ENCODE assay signal across 11 cellular contexts in the genomic region with DNA sequence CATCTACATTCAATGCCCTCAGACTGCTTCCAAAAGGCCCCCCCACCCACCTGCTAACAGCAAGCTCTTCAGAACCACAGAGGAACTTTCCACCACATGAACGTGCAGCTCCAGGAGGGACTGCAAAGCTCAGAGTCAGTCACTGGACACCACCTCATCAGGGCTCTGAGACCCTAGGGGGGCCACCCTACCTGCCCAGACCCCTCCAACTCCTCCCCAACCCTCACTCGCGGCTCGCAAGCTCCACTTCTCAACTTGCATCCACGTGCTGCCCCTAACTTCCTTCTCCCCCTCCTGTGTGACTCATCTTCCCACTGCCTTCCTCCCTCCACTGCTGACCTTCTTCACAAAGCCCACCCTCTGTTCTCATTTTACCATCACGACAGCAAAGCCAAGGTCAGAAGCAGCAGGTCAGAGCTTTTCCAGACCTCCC. TPM values are rescaled to one million over a fixed set of nuclear protein-coding genes. Genes with fewer than 3 reads are reported as not detected.
DNase-seq lines count a peak whose midpoint lies in the region; FAIRE-seq and TF ChIP-seq lines count a peak whose summit lies in the region.
"Had no signal": no experiment of that assay in that cellular context is flagged by ENCODE, and none has a peak within 500 bp of the region (broad histone marks: within the 10 kb centered on the region; RNA-seq: fewer than 3 reads in every experiment).

No MANE protein-coding gene starts in this region.

- DNase-seq in CD8-positive, alpha-beta memory T cell = no peak
- DNase-seq in Kasumi-1 (lab: John Stamatoyannopoulos, UW) (peak; percentile 23 to 36), neural progenitor cell (ENCODE audit: low spot score) (no peak), H54 (ENCODE audit: insufficient read length, low spot score) (no peak), cerebellum (ENCODE audit: low spot score) (no peak), foreskin fibroblast (no peak)
- DNase-seq in activated naive CD8-positive, alpha-beta T cell treated with anti-CD3 and anti-CD28 coated beads for 36 hours = no peak
- DNase-seq: naive B cell, NCI-H187, WERI-Rb-1 had no signal

- peaks cover 2% of the 10 kb centered on the region for H3F3A ChIP-seq in neural progenitor cell (ENCODE audit: low read depth)

- no peaks in the 10 kb centered on the region for H3K36me3 ChIP-seq in CD8-positive, alpha-beta memory T cell (ENCODE audit: insufficient read depth, low read length)
- no peaks in the 10 kb centered on the region for H3K36me3 ChIP-seq in neural progenitor cell
- H3K36me3 ChIP-seq: WERI-Rb-1 had no signal

- H3K27ac ChIP-seq in CD8-positive, alpha-beta memory T cell (ENCODE audit: low read depth, low read length) = peak overlapping the region; percentile 30
- H3K27ac ChIP-seq in neural progenitor cell = no peak overlapping the region
- H3K27ac ChIP-seq: epithelial cell of prostate, WERI-Rb-1 had no signal

- POLR2A ChIA-PET in CD8-positive, alpha-beta memory T cell (lab: Charles Lee) = no interaction called here

- H3K9me3 Mint-ChIP-seq in CD8-positive, alpha-beta memory T cell = no peaks in the 10 kb centered on the region
- H3K9me3 Mint-ChIP-seq in activated naive CD8-positive, alpha-beta T cell treated with anti-CD3 and anti-CD28 coated beads for 36 hours = no peaks in the 10 kb centered on the region
- H3K9me3 Mint-ChIP-seq in neural progenitor cell = peaks cover 2% of the 10 kb centered on the region
- H3K9me3 Mint-ChIP-seq: naive B cell had no signal

- no peaks in the 10 kb centered on the region for H3K79me2 ChIP-seq in neural progenitor cell (ENCODE audit: low read depth)

- H4K20me1 ChIP-seq in neural progenitor cell (ENCODE audit: low read depth) = no peaks in the 10 kb centered on the region

- no peaks in the 10 kb centered on the region for H3K27me3 ChIP-seq in CD8-positive, alpha-beta memory T cell (ENCODE audit: insufficient read depth, low read length, poor library complexity, severe bottlenecking)
- H3K27me3 ChIP-seq in neural progenitor cell = peaks cover 15% of the 10 kb centered on the region

- H3K27ac Mint-ChIP-seq in CD8-positive, alpha-beta memory T cell = peak overlapping the region; percentile 85 to 97 (median 94)
- H3K27ac Mint-ChIP-seq in activated naive CD8-positive, alpha-beta T cell treated with anti-CD3 and anti-CD28 coated beads for 36 hours = peak overlapping the region; percentile 73
- H3K27ac Mint-ChIP-seq in neural progenitor cell = no peak overlapping the region

- H3K4me3 ChIP-seq in CD8-positive, alpha-beta memory T cell (ENCODE audit: low read length) = no peak overlapping the region
- H3K4me3 ChIP-seq in neural progenitor cell (no peak overlapping the region), foreskin fibroblast (ENCODE audit: low read depth in 1 of 2, low read length in 2 of 2) (no peak overlapping the region)

- TF ChIP-seq CTCF in neural progenitor cell (IDR thresholded peaks at IDR 0.05) (no peak), foreskin fibroblast (IDR thresholded peaks at IDR 0.05; ENCODE audit: low read depth, low read length) (no peak)

- no peak overlapping the region for H3K4me2 ChIP-seq in neural progenitor cell

- H3K36me3 Mint-ChIP-seq in CD8-positive, alpha-beta memory T cell = peaks cover 0 to 2% (median 0%) of the 10 kb centered on the region in 3 donors
- H3K36me3 Mint-ChIP-seq in activated naive CD8-positive, alpha-beta T cell treated with anti-CD3 and anti-CD28 coated beads for 36 hours = peaks cover 5% of the 10 kb centered on the region
- no peaks in the 10 kb centered on the region for H3K36me3 Mint-ChIP-seq in neural progenitor cell
- H3K36me3 Mint-ChIP-seq: naive B cell had no signal

- H3K4me1 Mint-ChIP-seq in CD8-positive, alpha-beta memory T cell = peaks cover 71 to 95% (median 94%) of the 10 kb centered on the region in 3 donors
- peaks cover 26% of the 10 kb centered on the region for H3K4me1 Mint-ChIP-seq in activated naive CD8-positive, alpha-beta T cell treated with anti-CD3 and anti-CD28 coated beads for 36 hours
- peaks cover 14% of the 10 kb centered on the region for H3K4me1 Mint-ChIP-seq in neural progenitor cell

- H3K4me3 Mint-ChIP-seq in CD8-positive, alpha-beta memory T cell = peak overlapping the region; percentile 41 to 91 (median 85)
- no peak overlapping the region for H3K4me3 Mint-ChIP-seq in activated naive CD8-positive, alpha-beta T cell treated with anti-CD3 and anti-CD28 coated beads for 36 hours
- peak overlapping the region; percentile 5 for H3K4me3 Mint-ChIP-seq in neural progenitor cell

- no peak for FAIRE-seq in H54 (lab: Jason Lieb, UNC)

- TF ChIP-seq POLR2A in H54 (IDR thresholded peaks at IDR 0.05; ENCODE audit: low read depth, low read length) = no peak

- no peak overlapping the region for H2AFZ ChIP-seq in neural progenitor cell (replicated peaks)

- H3K9ac ChIP-seq in neural progenitor cell = no peak overlapping the region

- CTCF ChIA-PET in CD8-positive, alpha-beta memory T cell (lab: Charles Lee) = no interaction called here

- peaks cover 47% of the 10 kb centered on the region for H3K4me1 ChIP-seq in CD8-positive, alpha-beta memory T cell (ENCODE audit: insufficient read depth, low read length)
- no peaks in the 10 kb centered on the region for H3K4me1 ChIP-seq in neural progenitor cell

- H3K9me3 ChIP-seq in CD8-positive, alpha-beta memory T cell (ENCODE audit: low read length) = no peaks in the 10 kb centered on the region
- H3K9me3 ChIP-seq in neural progenitor cell (ENCODE audit: low read depth) = no peaks in the 10 kb centered on the region

- no peaks in the 10 kb centered on the region for H3K27me3 Mint-ChIP-seq in CD8-positive, alpha-beta memory T cell
- H3K27me3 Mint-ChIP-seq in activated naive CD8-positive, alpha-beta T cell treated with anti-CD3 and anti-CD28 coated beads for 36 hours = no peaks in the 10 kb centered on the region
- peaks cover 7% of the 10 kb centered on the region for H3K27me3 Mint-ChIP-seq in neural progenitor cell (ENCODE audit: insufficient read depth, low read depth)
- H3K27me3 Mint-ChIP-seq: naive B cell had no signal

RNA-seq across cellular contexts. Expression of gene MBOAT1, which starts 6.5 kb away (rescaled TPM):
- 10 to 100 TPM; 11.6 to 12.5 TPM for total RNA-seq in CD8-positive, alpha-beta memory T cell
- polyA plus RNA-seq in CD8-positive, alpha-beta memory T cell = 3.2 TPM
- total RNA-seq in activated naive CD8-positive, alpha-beta T cell treated with anti-CD3 and anti-CD28 coated beads for 36 hours = 1 to 10 TPM; 4.5 to 5.1 TPM
- 0.45 and 1.1 TPM in 2 replicates for total RNA-seq in neural progenitor cell (ENCODE audit: low replicate concordance)
- 7.7 TPM for total RNA-seq in cerebellum

Comparison
In these comparisons a context has a peak if more than half of its experiments do, and no peak if none do; other contexts are left out.
1. DNase-seq: peak in Kasumi-1 (2 of 2); none in CD8-positive, alpha-beta memory T cell (0 of 5), activated naive CD8-positive, alpha-beta T cell treated with anti-CD3 and anti-CD28 coated beads for 36 hours (single experiment), neural progenitor cell (single experiment), H54 (single experiment), cerebellum (single experiment) and foreskin fibroblast (0 of 2).